ENCODE assay signal across 8 cellular contexts in the genomic region with DNA sequence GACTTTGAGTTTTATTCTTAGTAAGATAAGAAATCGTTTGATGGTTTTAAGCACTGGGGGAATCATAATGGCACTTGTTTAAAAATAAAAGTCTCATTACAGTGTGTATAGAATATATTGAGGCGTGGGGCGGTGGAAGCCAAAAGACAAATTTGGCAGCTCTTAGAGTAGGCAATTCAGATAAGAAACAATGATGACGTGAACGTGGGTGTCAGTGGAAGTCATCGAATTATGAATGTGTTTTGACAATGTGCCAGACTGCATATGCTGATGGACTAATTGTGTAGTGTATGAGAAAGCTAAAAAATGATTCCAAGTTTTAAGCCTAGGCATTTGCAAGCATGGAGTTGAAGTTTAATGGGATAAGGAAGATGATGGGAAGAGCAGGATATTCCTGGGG. TPM values are rescaled to one million over a fixed set of nuclear protein-coding genes. Genes with fewer than 3 reads are reported as not detected.
"Had no signal": no experiment of that assay in that cellular context is flagged by ENCODE, and none has a peak within 500 bp of the region (broad histone marks: within the 10 kb centered on the region; RNA-seq: fewer than 3 reads in every experiment).

No MANE protein-coding gene starts in this region.

- H3K4me3 Mint-ChIP-seq: HFFc6 had no signal

- H3K36me3 ChIP-seq: HAP-1 had no signal

- H2AFZ ChIP-seq: GM23248 had no signal

- H3K27ac Mint-ChIP-seq: HFFc6 had no signal

- H3K27ac ChIP-seq: GM23248, HL-60 had no signal

- H3K4me3 ChIP-seq: GM23248, HAP-1, K562 had no signal

- H3K9ac ChIP-seq: GM23248 had no signal

- H3K4me1 ChIP-seq: HAP-1 had no signal

- H3K9me3 ChIP-seq: HAP-1 had no signal

- DNase-seq: GM23248, GOT3, H7, HFFc6, IMR-90 had no signal

- H3K9me3 Mint-ChIP-seq: HFFc6 had no signal

- FAIRE-seq: K562 had no signal

RNA-seq across cellular contexts. Expression of a gene that starts 35.8 kb away (rescaled TPM):
- total RNA-seq: GM23248, H7, IMR-90, K562 had no signal
